Comparison of ENCODE assay signal across 8 cellular contexts in the genomic region with DNA sequence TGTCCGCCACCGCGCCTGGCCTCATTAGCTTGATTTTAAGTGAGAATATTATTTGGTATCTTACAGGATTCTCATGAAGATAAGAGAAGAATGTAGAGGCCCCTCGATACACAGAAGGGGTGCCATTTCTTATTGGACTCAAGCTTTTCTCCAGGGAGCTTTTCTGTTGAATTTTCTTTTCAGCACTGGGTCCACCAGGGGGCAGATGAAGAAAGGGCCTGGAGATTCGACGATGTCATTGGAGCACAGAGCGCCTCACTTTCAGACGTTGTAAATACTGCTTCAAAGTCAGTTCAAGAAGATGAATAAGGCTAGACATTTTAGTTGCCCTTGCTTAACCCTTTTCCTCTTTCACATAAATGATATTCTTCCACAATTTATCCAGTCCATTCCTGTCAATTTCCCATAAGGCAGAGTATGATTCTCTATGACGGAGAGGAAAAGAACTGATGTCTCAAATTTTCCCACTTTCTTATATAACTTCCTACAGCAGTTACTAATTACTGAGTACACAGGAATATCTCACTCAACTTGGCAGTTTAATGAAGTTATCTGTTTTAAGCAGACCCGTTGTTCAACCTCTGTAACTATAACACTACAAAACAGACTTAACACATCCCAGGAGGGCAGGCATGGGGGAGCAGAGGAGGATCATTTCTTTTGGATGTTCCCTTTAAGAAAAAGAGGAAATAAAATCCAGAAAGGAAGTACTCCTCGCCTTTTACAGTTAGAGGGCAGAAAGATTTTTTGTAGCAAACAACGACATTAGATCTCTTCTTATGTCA. TPM values are rescaled to one million over a fixed set of nuclear protein-coding genes. Genes with fewer than 3 reads are reported as not detected.
DNase-seq lines count a peak whose midpoint lies in the region; ATAC-seq, FAIRE-seq and TF ChIP-seq lines count a peak whose summit lies in the region.

No MANE protein-coding gene starts in this region.

- no peak for DNase-seq in BJ (ENCODE audit: low read depth)
- peak; percentile 84 for DNase-seq in GM20000 (ENCODE audit: low spot score)
- DNase-seq in NAMALWA (ENCODE audit: low spot score) = peak; percentile 90
- DNase-seq in activated naive CD8-positive, alpha-beta T cell treated with anti-CD3 and anti-CD28 coated beads, Interleukin-2, amount 50 U/mL, for 24 hours = peak; percentile 73
- DNase-seq in heart left ventricle = peak in 4 of 5 donors; percentile 69 to 78 (median 77)
- DNase-seq in putamen (ENCODE audit: low spot score) = peak; percentile 73
- peak; percentile 62 for DNase-seq in urothelium cell line (ENCODE audit: low spot score)

- H3K4me3 ChIP-seq in BJ (ENCODE audit: low read depth, low read length) (no peak overlapping the region), SU-DHL-6 (ENCODE audit: insufficient read depth, low read length, poor library complexity, severe bottlenecking) (no peak overlapping the region), heart left ventricle (peak overlapping the region in 5 of 12 donors; percentile 0 to 29 (median 9))

- no peak for FAIRE-seq in urothelium cell line (lab: Jason Lieb, UNC)

- ATAC-seq in activated naive CD8-positive, alpha-beta T cell treated with anti-CD3 and anti-CD28 coated beads, Interleukin-2, amount 50 U/mL, for 24 hours = peak; percentile 74
- peak; percentile 52 to 74 (median 58) for ATAC-seq in heart left ventricle

- H3K36me3 Mint-ChIP-seq in activated naive CD8-positive, alpha-beta T cell treated with anti-CD3 and anti-CD28 coated beads, Interleukin-2, amount 50 U/mL, for 24 hours (ENCODE audit: low read depth) = no peaks in the 10 kb centered on the region

- H3K4me1 Mint-ChIP-seq in activated naive CD8-positive, alpha-beta T cell treated with anti-CD3 and anti-CD28 coated beads, Interleukin-2, amount 50 U/mL, for 24 hours = peaks cover 12% of the 10 kb centered on the region

- H3K27me3 Mint-ChIP-seq in activated naive CD8-positive, alpha-beta T cell treated with anti-CD3 and anti-CD28 coated beads, Interleukin-2, amount 50 U/mL, for 24 hours = no peaks in the 10 kb centered on the region

- intact Hi-C loops in heart left ventricle (cut with DNase I) = loop anchor here (1.0 to 10.0 kb wide), 9 partner anchors 66 to 351 kb away; a partner anchor contains a TSS

- H3K9me2 ChIP-seq in SU-DHL-6 (replicated peaks; ENCODE audit: insufficient read depth, low read length) = no peaks in the 10 kb centered on the region

- H3K4me2 ChIP-seq in SU-DHL-6 (ENCODE audit: low read depth, low read length, poor library complexity, severe bottlenecking) = no peak overlapping the region

- H3K4me3 Mint-ChIP-seq in activated naive CD8-positive, alpha-beta T cell treated with anti-CD3 and anti-CD28 coated beads, Interleukin-2, amount 50 U/mL, for 24 hours = no peak overlapping the region

- CTCF ChIA-PET in BJ (lab: Yijun Ruan, JAX) = interaction anchor here (0.6 to 2.9 kb wide), 19 partner anchors 11 to 485 kb away, joined by 3 to 18 read pairs (median 3); a partner anchor contains a TSS

- no peak overlapping the region for H2AFZ ChIP-seq in SU-DHL-6 (ENCODE audit: low read depth, low read length, severe bottlenecking)

- no peaks in the 10 kb centered on the region for H3K9me3 Mint-ChIP-seq in activated naive CD8-positive, alpha-beta T cell treated with anti-CD3 and anti-CD28 coated beads, Interleukin-2, amount 50 U/mL, for 24 hours

- H3K79me2 ChIP-seq in SU-DHL-6 (ENCODE audit: insufficient read depth, low read length) = no peaks in the 10 kb centered on the region

- H4K20me1 ChIP-seq in SU-DHL-6 (ENCODE audit: low read depth, low read length) = no peaks in the 10 kb centered on the region

- H3K9ac ChIP-seq in SU-DHL-6 (ENCODE audit: low read length) = no peak overlapping the region

- no peak for TF ChIP-seq POLR2A in heart left ventricle (IDR thresholded peaks at IDR 0.05)

- WGBS in heart left ventricle, 4 donors = 24 to 27% (median 26%) methylated on average over 12 of the region's 12 CpGs

- POLR2A ChIA-PET in BJ (lab: Charles Lee) = no interaction called here

- H3K9me3 ChIP-seq in SU-DHL-6 (ENCODE audit: insufficient read depth, low read length) = no peaks in the 10 kb centered on the region
- H3K9me3 ChIP-seq in heart left ventricle = peaks cover 0 to 2% (median 0%) of the 10 kb centered on the region in 12 donors

- H3F3A ChIP-seq in SU-DHL-6 (ENCODE audit: insufficient read depth) = no peaks in the 10 kb centered on the region

- peak; percentile 86 for TF ChIP-seq CTCF in BJ (IDR thresholded peaks at IDR 0.05; ENCODE audit: insufficient read depth, low read depth, low read length)
- TF ChIP-seq CTCF in GM20000 (IDR thresholded peaks at IDR 0.05; ENCODE audit: extremely low read depth, missing control alignments) = peak; percentile 61
- peak; percentile 70 for TF ChIP-seq CTCF in SU-DHL-6 (IDR thresholded peaks at IDR 0.05; ENCODE audit: insufficient read depth, low read length, poor library complexity, severe bottlenecking)
- peak; percentile 63 to 85 (median 78) for TF ChIP-seq CTCF in heart left ventricle (IDR thresholded peaks at IDR 0.05)

- H3K27me3 ChIP-seq in BJ (ENCODE audit: control insufficient read depth, insufficient read depth, low read length) (no peaks in the 10 kb centered on the region), SU-DHL-6 (ENCODE audit: low read length) (no peaks in the 10 kb centered on the region), heart left ventricle (no peaks in the 10 kb centered on the region)

- no peak overlapping the region for H3K27ac Mint-ChIP-seq in activated naive CD8-positive, alpha-beta T cell treated with anti-CD3 and anti-CD28 coated beads, Interleukin-2, amount 50 U/mL, for 24 hours

- H3K27ac ChIP-seq in SU-DHL-6 (ENCODE audit: low read depth, low read length) (no peak overlapping the region), heart left ventricle (peak overlapping the region; percentile 73 to 94 (median 81))

- H3K36me3 ChIP-seq in BJ (ENCODE audit: control insufficient read depth, insufficient read depth, low read length) = no peaks in the 10 kb centered on the region
- H3K36me3 ChIP-seq in SU-DHL-6 (ENCODE audit: low read length) = no peaks in the 10 kb centered on the region
- no peaks in the 10 kb centered on the region for H3K36me3 ChIP-seq in heart left ventricle

- H3K4me1 ChIP-seq in heart left ventricle = peaks cover 0 to 58% (median 35%) of the 10 kb centered on the region in 12 donors

RNA-seq across cellular contexts. Expression of a gene that starts 12.0 kb away (rescaled TPM):
- polyA plus RNA-seq in BJ (2011; rRNA removed) (3.0 and 7.3 TPM in 2 replicates), heart left ventricle (1 to 10 TPM; 1.0 to 1.2 TPM)
- 0.52 and 1.7 TPM in 2 replicates for polyA minus RNA-seq in BJ (2011; rRNA and poly(A)+ RNA removed)
- total RNA-seq in heart left ventricle = 1 to 10 TPM in 6 of 9 donors, under 1 TPM in 3; 0.36 to 7.1 (median 1.3) TPM
